20 cellular contexts compared by ENCODE assay signal in the genomic region with DNA sequence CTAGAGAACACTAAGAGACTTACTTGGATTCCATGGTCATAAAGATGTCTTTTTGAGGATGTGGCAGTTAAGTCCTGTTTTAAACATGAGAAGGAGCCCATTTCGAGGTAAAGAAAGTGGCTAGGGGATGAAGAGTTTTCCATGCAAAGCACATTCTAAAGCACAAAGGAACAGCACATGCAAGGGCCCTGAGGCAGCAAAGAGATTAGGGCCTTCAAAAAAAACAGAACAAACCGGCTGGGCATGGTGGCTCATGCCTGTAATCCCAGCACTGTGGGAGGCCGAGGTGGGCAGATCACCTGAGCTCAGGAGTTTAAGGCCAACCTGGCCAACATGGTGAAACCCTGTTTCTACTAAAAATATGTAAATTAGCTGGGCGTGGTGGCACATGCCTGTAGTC.
DNase-seq lines count a peak whose midpoint lies in the region; FAIRE-seq and TF ChIP-seq lines count a peak whose summit lies in the region.
"Had no signal": no experiment of that assay in that cellular context is flagged by ENCODE, and none has a peak within 500 bp of the region (broad histone marks: within the 10 kb centered on the region; RNA-seq: fewer than 3 reads in every experiment).

No MANE protein-coding gene starts in this region.

- 95% methylated on average over 4 of the region's 4 CpGs; no CpG with 5 or more reads in 1 of the 2 experiments for WGBS in H1 (ENCODE audit: extremely low coverage in 1 of 2, insufficient coverage in 1 of 2, insufficient read length in 1 of 2, insufficient replicate concordance in 2 of 2, low coverage in 1 of 2, low lambda C conversion rate in 2 of 2, missing lambda C conversion rate in 1 of 2), 2 experiments
- WGBS in trophoblast cell (ENCODE audit: extremely low coverage, insufficient coverage, insufficient read length), result no CpG with 5 or more reads among the region's 4 CpGs
- 88 to 96% methylated on average over 4 of the region's 4 CpGs for whole genome bisulfite sequencing in thyroid gland, 2 donors

- H3K79me2 ChIP-seq in H1 (ENCODE audit: control insufficient read depth in 1 of 2, insufficient read depth in 2 of 2, low read length in 2 of 2), result no peaks in the 10 kb centered on the region
- H3K79me2 ChIP-seq in trophoblast cell (ENCODE audit: control insufficient read depth, insufficient read depth, low read length, poor library complexity), result no peaks in the 10 kb centered on the region

- no peak overlapping the region for H3K56ac ChIP-seq in H1 (replicated peaks; ENCODE audit: insufficient read length, low read depth, low read length)

- CTCF ChIA-PET in H1 (lab: Charles Lee; ENCODE audit: partially characterized antibody), result interaction anchor here (0.6 kb wide), 1 partner anchor 507 kb away, joined by 3 read pairs; no protein-coding TSS in a partner anchor

- H2AFZ ChIP-seq in H1 (ENCODE audit: low read length), result no peak overlapping the region
- no peak overlapping the region for H2AFZ ChIP-seq in trophoblast cell (ENCODE audit: insufficient read depth, low read length, poor library complexity)

- no peak overlapping the region for H3K14ac ChIP-seq in H1 (ENCODE audit: insufficient read length)
- no peak overlapping the region for H3K14ac ChIP-seq in trophoblast cell (ENCODE audit: low read length)

- peaks cover 0 to 2% (median under 1%) of the 10 kb centered on the region in 4 experiments; a peak in 2 of 7 replicates for H3K4me1 ChIP-seq in H1 (replicated peaks in 1 of 4; ENCODE audit: control insufficient read depth in 3 of 4, insufficient read depth in 4 of 4, low read length in 3 of 4)
- peaks cover 6 to 7% of the 10 kb centered on the region in 2 experiments for H3K4me1 ChIP-seq in trophoblast cell (ENCODE audit: control insufficient read depth in 1 of 2, insufficient read depth in 2 of 2, low read length in 2 of 2)
- peaks cover 0 to 10% of the 10 kb centered on the region in 2 donors for H3K4me1 ChIP-seq in thyroid gland
- H3K4me1 ChIP-seq: BLaER1 treated with 17β-estradiol and CSF1 and Interleukin-3, amounts not matched to agents 10 nM and 100 nM had no signal

- no peak overlapping the region for H2BK120ac ChIP-seq in H1 (replicated peaks; ENCODE audit: low read depth, low read length)
- no peak overlapping the region for H2BK120ac ChIP-seq in trophoblast cell (ENCODE audit: insufficient read depth, low read length, poor library complexity)

- no peak for TF ChIP-seq RAD21 in H1 (IDR thresholded peaks at IDR 0.05 in 1 of 2, conservative IDR thresholded peaks at IDR 0.05 in 1 of 2; ENCODE audit: low read depth in 2 of 2, low read length in 2 of 2)

- POLR2A ChIA-PET in H1 (lab: Charles Lee; ENCODE audit: partially characterized antibody), result no interaction called here

- no peak for FAIRE-seq in H1 (lab: Jason Lieb, UNC)
- FAIRE-seq: A549, D721Med, GM12878, GM12892, GM19239 had no signal

- H3K18ac ChIP-seq in H1 (ENCODE audit: extremely low read depth, low read length) (no peak overlapping the region), trophoblast cell (ENCODE audit: low read length) (no peak overlapping the region)

- H4K91ac ChIP-seq in H1 (replicated peaks; ENCODE audit: insufficient read length, low read length), result no peak overlapping the region
- peak overlapping the region; percentile 79 for H4K91ac ChIP-seq in trophoblast cell (ENCODE audit: low read depth, low read length)

- intact Hi-C loops in thyroid gland (cut with DNase I), result no loop called here

- TF ChIP-seq POLR2A in H1 (IDR thresholded peaks at IDR 0.05; ENCODE audit: control extremely low read depth in 1 of 2, low read depth in 2 of 2, low read length in 2 of 2), result no peak
- no peak for TF ChIP-seq POLR2A in thyroid gland (IDR thresholded peaks at IDR 0.05)

- no peak overlapping the region for H3K4me3 ChIP-seq in H1 (ENCODE audit: extremely low read depth in 1 of 4, insufficient read depth in 2 of 4, low read depth in 3 of 4, low read length in 4 of 4)
- no peak overlapping the region for H3K4me3 ChIP-seq in trophoblast cell (ENCODE audit: low read depth, low read length)
- no peak overlapping the region for H3K4me3 ChIP-seq in thyroid gland (replicated peaks in 1 of 3)
- H3K4me3 ChIP-seq: A549; BLaER1 treated with 17β-estradiol and CSF1 and Interleukin-3, amounts not matched to agents 10 nM and 100 nM; GM12878 had no signal

- no peak for TF ChIP-seq EP300 in H1 (IDR thresholded peaks at IDR 0.05; ENCODE audit: borderline replicate concordance in 1 of 2, low read depth in 2 of 2, low read length in 2 of 2)

- no peak overlapping the region for H2BK5ac ChIP-seq in H1 (ENCODE audit: low read depth, low read length)
- peak overlapping the region; percentile 72 for H2BK5ac ChIP-seq in trophoblast cell (ENCODE audit: low read depth, low read length, poor library complexity)

- H3K9me3 ChIP-seq in H1 (ENCODE audit: insufficient read depth in 2 of 2, low read depth in 1 of 2, low read length in 1 of 2) (no peaks in the 10 kb centered on the region), trophoblast cell (ENCODE audit: insufficient read depth, low read depth, low read length) (no peaks in the 10 kb centered on the region), thyroid gland (no peaks in the 10 kb centered on the region)
- H3K9me3 ChIP-seq: A549, Caco-2 had no signal

- H3K9ac ChIP-seq in H1 (replicated peaks in 1 of 4; ENCODE audit: extremely low read depth in 1 of 4, low read depth in 3 of 4, low read length in 3 of 4) (no peak overlapping the region), trophoblast cell (ENCODE audit: low read length) (no peak overlapping the region)
- H3K9ac ChIP-seq: BLaER1 treated with 17β-estradiol and CSF1 and Interleukin-3, amounts not matched to agents 10 nM and 100 nM had no signal

- DNase-seq in ELF-1 (ENCODE audit: low read depth, low spot score) (peak; percentile 69), H1 (ENCODE audit: low read depth in 1 of 2, low spot score in 2 of 2) (no peak), trophoblast cell (peak; percentile 74 to 89), thyroid gland (no peak), SIG-M5 (lab: John Stamatoyannopoulos, UW) (no peak)
- DNase-seq: AML-193; Caco-2; Calu3; CD4-positive, alpha-beta T cell; CD8-positive, alpha-beta T cell; DMS79 treated with DMSO at 0.1 percent for 48 hours; GDM1 had no signal

- no peaks in the 10 kb centered on the region for H3K27me3 ChIP-seq in H1 (replicated peaks in 1 of 4; ENCODE audit: control insufficient read depth in 3 of 4, extremely low read depth in 1 of 4, insufficient read depth in 3 of 4, low read length in 3 of 4)
- no peaks in the 10 kb centered on the region for H3K27me3 ChIP-seq in trophoblast cell (ENCODE audit: insufficient read depth, low read length)
- H3K27me3 ChIP-seq in thyroid gland, result no peaks in the 10 kb centered on the region
- H3K27me3 ChIP-seq: BLaER1 treated with 17β-estradiol and CSF1 and Interleukin-3, amounts not matched to agents 10 nM and 100 nM had no signal

- H2BK12ac ChIP-seq in H1 (ENCODE audit: low read depth, low read length) (no peak overlapping the region), trophoblast cell (ENCODE audit: low read length) (peak overlapping the region; percentile 33)

- H3K4ac ChIP-seq in H1 (replicated peaks; ENCODE audit: insufficient read length, low read depth, low read length) (no peak overlapping the region), trophoblast cell (ENCODE audit: low read depth, low read length) (no peak overlapping the region)

- no peak overlapping the region for H4K5ac ChIP-seq in H1 (ENCODE audit: insufficient read length, low read depth, low read length)

- H2BK15ac ChIP-seq in H1 (ENCODE audit: low read length), result no peak overlapping the region

- no peak overlapping the region for H4K12ac ChIP-seq in trophoblast cell (ENCODE audit: low read depth, low read length)

- H4K20me1 ChIP-seq in H1 (replicated peaks in 1 of 2; ENCODE audit: control insufficient read depth in 1 of 2, insufficient read depth in 2 of 2, low read length in 2 of 2), result no peaks in the 10 kb centered on the region
- H4K20me1 ChIP-seq: BLaER1 treated with 17β-estradiol and CSF1 and Interleukin-3, amounts not matched to agents 10 nM and 100 nM had no signal

- no peak overlapping the region for H2BK20ac ChIP-seq in H1 (ENCODE audit: low read length)

- no peak for TF ChIP-seq CTCF in H1 (IDR thresholded peaks at IDR 0.05; ENCODE audit: control extremely low read depth in 1 of 3, insufficient read depth in 1 of 3, low read depth in 1 of 3, low read length in 3 of 3)
- TF ChIP-seq CTCF in thyroid gland (IDR thresholded peaks at IDR 0.05), result no peak

- H2AK5ac ChIP-seq in H1 (ENCODE audit: low read depth, low read length) (no peak overlapping the region), trophoblast cell (ENCODE audit: low read length) (peak overlapping the region; percentile 42)

- H3K36me3 ChIP-seq in H1 (ENCODE audit: control insufficient read depth in 2 of 4, insufficient read depth in 4 of 4, low read length in 3 of 4) (no peaks in the 10 kb centered on the region), trophoblast cell (ENCODE audit: control insufficient read depth in 1 of 2, insufficient read depth in 2 of 2, low read length in 2 of 2) (no peaks in the 10 kb centered on the region), thyroid gland (no peaks in the 10 kb centered on the region)
- H3K36me3 ChIP-seq: BLaER1 treated with 17β-estradiol and CSF1 and Interleukin-3, amounts not matched to agents 10 nM and 100 nM had no signal

- H4K8ac ChIP-seq in H1 (ENCODE audit: extremely low read depth, insufficient read depth, low read length), result no peak overlapping the region
- H4K8ac ChIP-seq in trophoblast cell (ENCODE audit: low read depth, low read length), result no peak overlapping the region

- H3K4me2 ChIP-seq in H1 (ENCODE audit: insufficient read depth in 1 of 2, low read depth in 2 of 2, low read length in 2 of 2), result no peak overlapping the region
- H3K4me2 ChIP-seq in trophoblast cell (ENCODE audit: low read length), result no peak overlapping the region
- H3K4me2 ChIP-seq: A549; BLaER1 treated with 17β-estradiol and CSF1 and Interleukin-3, amounts not matched to agents 10 nM and 100 nM had no signal

- H3K23ac ChIP-seq in H1 (ENCODE audit: insufficient read length) (no peak overlapping the region), trophoblast cell (ENCODE audit: low read length) (no peak overlapping the region)

- H3K79me1 ChIP-seq in H1 (ENCODE audit: low read depth, low read length), result no peaks in the 10 kb centered on the region
- H3K79me1 ChIP-seq in trophoblast cell (ENCODE audit: low read length), result peaks cover 9% of the 10 kb centered on the region

- no peaks in the 10 kb centered on the region for H3K23me2 ChIP-seq in H1 (ENCODE audit: low read depth, low read length)

- H3K27ac ChIP-seq in H1 (ENCODE audit: low read depth, low read length) (no peak overlapping the region), trophoblast cell (ENCODE audit: low read depth, low read length) (no peak overlapping the region), thyroid gland (no peak overlapping the region)
- H3K27ac ChIP-seq: 22Rv1; A549; BLaER1 treated with 17β-estradiol and CSF1 and Interleukin-3, amounts not matched to agents 10 nM and 100 nM; C4-2B had no signal

TF ChIP-seq in H1, 55 proteins besides CTCF, POLR2A, EP300 and RAD21:
- TF ChIP-seq TAF7 (optimal IDR thresholded peaks at IDR 0.05; ENCODE audit: borderline replicate concordance, low read depth, low read length) (no peak), KDM1A (IDR thresholded peaks at IDR 0.05; ENCODE audit: borderline replicate concordance, low read length) (peak; percentile 78; the same call in 1 of the 2 replicates)

Comparison
In these comparisons a context has a peak if more than half of its experiments do, and no peak if none do; other contexts are left out.
1. DNase-seq: peak in ELF-1 (single experiment) and trophoblast cell (2 of 2); none in H1 (0 of 2), thyroid gland (0 of 2) and SIG-M5 (single experiment).